ENCODE assay signal across 14 cellular contexts in genomic region chr17:4534928-4535666, GRCh38. TPM values are rescaled to one million over a fixed set of nuclear protein-coding genes. Genes with fewer than 3 reads are reported as not detected.
DNase-seq lines count a peak whose midpoint lies in the region; ATAC-seq and TF ChIP-seq lines count a peak whose summit lies in the region.
"Had no signal": no experiment of that assay in that cellular context is flagged by ENCODE, and none has a peak within 500 bp of the region (broad histone marks: within the 10 kb centered on the region; RNA-seq: fewer than 3 reads in every experiment).

No MANE protein-coding gene starts in this region.

- no peak for ATAC-seq in HG02623 (IDR thresholded peaks at IDR 0.05; ENCODE audit: unreplicated experiment)
- ATAC-seq: activated naive CD4-positive, alpha-beta T cell treated with anti-CD3 and anti-CD28 coated beads, Interleukin-2, amount 50 U/mL, for 72 hours had no signal

- peak overlapping the region in 3 of 11 experiments; percentile 8 to 37 (median 15); a peak in 3 of 22 replicates for H3K9ac ChIP-seq in BLaER1 treated with 17β-estradiol and CSF1 and Interleukin-3, amounts not matched to agents 10 nM and 100 nM

- H3K4me2 ChIP-seq in BLaER1 treated with 17β-estradiol and CSF1 and Interleukin-3, amounts not matched to agents 10 nM and 100 nM: peak overlapping the region in 10 of 11 experiments; percentile 9 to 92 (median 45); a peak in 11 of 22 replicates

- peaks cover 18 to 34% (median 31%) of the 10 kb centered on the region in 11 experiments for H3K36me3 ChIP-seq in BLaER1 treated with 17β-estradiol and CSF1 and Interleukin-3, amounts not matched to agents 10 nM and 100 nM
- H3K36me3 ChIP-seq in esophagus muscularis mucosa (peaks cover 9 to 32% (median 22%) of the 10 kb centered on the region in 4 donors), sigmoid colon (peaks cover 0 to 18% (median 10%) of the 10 kb centered on the region in 4 donors)

- H4K20me1 ChIP-seq in BLaER1 treated with 17β-estradiol and CSF1 and Interleukin-3, amounts not matched to agents 10 nM and 100 nM: peaks cover 0 to 70% (median 38%) of the 10 kb centered on the region in 11 experiments; a peak in 18 of 22 replicates

- DNase-seq in NB4 (ENCODE audit: low read depth) (peak; percentile 39), esophagus muscularis mucosa (ENCODE audit: extremely low spot score) (no peak), sigmoid colon (no peak), NCI-H2196 treated with DMSO at 0.1 percent for 48 hours (lab: John Stamatoyannopoulos, UW; ENCODE audit: unreplicated experiment) (no peak), foreskin fibroblast (no peak)
- DNase-seq: activated CD8-positive, alpha-beta memory T cell treated with anti-CD3 and anti-CD28 coated beads, Interleukin-2, amount 50 U/mL, for 48 hours; central memory CD4-positive, alpha-beta T cell; trophoblast cell had no signal

- intact Hi-C loops in esophagus muscularis mucosa (cut with DNase I) (no loop called here), sigmoid colon (cut with DNase I) (no loop called here)

- no peak for TF ChIP-seq EP300 in esophagus muscularis mucosa (IDR thresholded peaks at IDR 0.05)
- TF ChIP-seq EP300 in sigmoid colon (IDR thresholded peaks at IDR 0.05): no peak

- H3K4me1 ChIP-seq in BLaER1 treated with 17β-estradiol and CSF1 and Interleukin-3, amounts not matched to agents 10 nM and 100 nM: peaks cover 59 to 98% (median 88%) of the 10 kb centered on the region in 10 experiments
- H3K4me1 ChIP-seq in esophagus muscularis mucosa: peaks cover 74 to 96% (median 89%) of the 10 kb centered on the region in 4 donors
- peaks cover 0 to 37% (median 22%) of the 10 kb centered on the region in 4 donors for H3K4me1 ChIP-seq in sigmoid colon

- no peak overlapping the region for H3K4me3 ChIP-seq in BLaER1 treated with 17β-estradiol and CSF1 and Interleukin-3, amounts not matched to agents 10 nM and 100 nM
- no peak overlapping the region for H3K4me3 ChIP-seq in NB4 (ENCODE audit: low read depth, low read length)
- peak overlapping the region in 1 of 4 donors; percentile 23 for H3K4me3 ChIP-seq in esophagus muscularis mucosa
- no peak overlapping the region for H3K4me3 ChIP-seq in sigmoid colon
- no peak overlapping the region for H3K4me3 ChIP-seq in foreskin fibroblast (ENCODE audit: low read depth in 1 of 2, low read length in 2 of 2)

- TF ChIP-seq POLR2A in NB4 (IDR thresholded peaks at IDR 0.05; ENCODE audit: extremely low read depth, insufficient read length) (no peak), esophagus muscularis mucosa (IDR thresholded peaks at IDR 0.05; ENCODE audit: low read depth) (no peak), sigmoid colon (IDR thresholded peaks at IDR 0.05) (no peak)

- 64% methylated on average over 5 of the region's 27 CpGs for WGBS in esophagus muscularis mucosa
- WGBS in sigmoid colon, 2 donors: 59 to 84% methylated on average over 27 of the region's 27 CpGs

- H3K9me3 ChIP-seq in BLaER1 treated with 17β-estradiol and CSF1 and Interleukin-3, amounts not matched to agents 10 nM and 100 nM (replicated peaks in 1 of 11): no peaks in the 10 kb centered on the region
- no peaks in the 10 kb centered on the region for H3K9me3 ChIP-seq in esophagus muscularis mucosa
- no peaks in the 10 kb centered on the region for H3K9me3 ChIP-seq in sigmoid colon

- no peak for TF ChIP-seq CTCF in NB4 (IDR thresholded peaks at IDR 0.05; ENCODE audit: low read depth, low read length)
- TF ChIP-seq CTCF in esophagus muscularis mucosa (IDR thresholded peaks at IDR 0.05): no peak
- TF ChIP-seq CTCF in sigmoid colon (IDR thresholded peaks at IDR 0.05): no peak
- TF ChIP-seq CTCF in foreskin fibroblast (IDR thresholded peaks at IDR 0.05; ENCODE audit: low read depth, low read length): no peak

- peak overlapping the region in 5 of 11 experiments; percentile 1 to 50 (median 40); a peak in 5 of 22 replicates for H3K27ac ChIP-seq in BLaER1 treated with 17β-estradiol and CSF1 and Interleukin-3, amounts not matched to agents 10 nM and 100 nM
- H3K27ac ChIP-seq in esophagus muscularis mucosa (replicated peaks in 1 of 4) (peak overlapping the region; percentile 38 to 74 (median 68)), sigmoid colon (peak overlapping the region; percentile 51 to 72 (median 61))
- H3K27ac ChIP-seq: C4-2B, epithelial cell of prostate had no signal

- no peaks in the 10 kb centered on the region for H3K27me3 ChIP-seq in BLaER1 treated with 17β-estradiol and CSF1 and Interleukin-3, amounts not matched to agents 10 nM and 100 nM
- peaks cover 0 to 22% (median 0%) of the 10 kb centered on the region in 4 donors for H3K27me3 ChIP-seq in esophagus muscularis mucosa
- H3K27me3 ChIP-seq in sigmoid colon: peaks cover 0 to 21% (median 6%) of the 10 kb centered on the region in 3 donors

RNA-seq across cellular contexts. Expression of gene MYBBP1A, which starts 20.1 kb away (rescaled TPM):
- total RNA-seq in esophagus muscularis mucosa (10 to 100 TPM; 31.6 to 45.4 (median 36.1) TPM), sigmoid colon (10 to 100 TPM; 23.2 to 32.4 (median 27.4) TPM)
- 10 to 100 TPM in 1 of 3 donors, 1 to 10 TPM in 2; 6.6 to 44.5 (median 7.4) TPM for polyA plus RNA-seq in sigmoid colon

RNA-seq across cellular contexts. Expression of gene GGT6, which starts 25.3 kb away (rescaled TPM):
- total RNA-seq in esophagus muscularis mucosa (not detected), sigmoid colon (1 to 10 TPM in 1 of 4 donors, under 1 TPM in 1, not detected in 2; 0.71 to 3.0 TPM)
- polyA plus RNA-seq in sigmoid colon: 10 to 100 TPM; 22.2 to 94.4 (median 28.4) TPM
- total RNA-seq: activated naive CD4-positive, alpha-beta T cell treated with anti-CD3 and anti-CD28 coated beads, Interleukin-2, amount 50 U/mL, for 72 hours had no signal
- polyA plus RNA-seq: neural cell had no signal

RNA-seq across cellular contexts. Expression of gene SPNS2, which starts 36.4 kb away (rescaled TPM):
- total RNA-seq in esophagus muscularis mucosa: 10 to 100 TPM in 3 of 4 donors, 1 to 10 TPM in 1; 10.0 to 19.9 (median 18.8) TPM
- total RNA-seq in sigmoid colon: 10 to 100 TPM in 1 of 4 donors, 1 to 10 TPM in 3; 5.3 to 10.8 (median 8.3) TPM
- polyA plus RNA-seq in sigmoid colon: 10 to 100 TPM in 2 of 3 donors, 1 to 10 TPM in 1; 6.6 to 40.5 (median 12.0) TPM

RNA-seq across cellular contexts. Expression of gene SMTNL2, which starts 49.2 kb away (rescaled TPM):
- total RNA-seq in esophagus muscularis mucosa: 1 to 10 TPM; 3.0 to 7.2 (median 4.7) TPM
- total RNA-seq in sigmoid colon: 1 to 10 TPM in 3 of 4 donors, under 1 TPM in 1; 0.33 to 1.9 (median 1.6) TPM
- polyA plus RNA-seq in sigmoid colon: under 1 TPM in 2 of 3 donors, not detected in 1; 0.45 to 0.60 TPM
- total RNA-seq: activated naive CD4-positive, alpha-beta T cell treated with anti-CD3 and anti-CD28 coated beads, Interleukin-2, amount 50 U/mL, for 72 hours had no signal
